ENCODE assay signal across 8 cellular contexts in genomic region chr1:12480748-12481362, GRCh38.
DNase-seq lines count a peak whose midpoint lies in the region; ATAC-seq and TF ChIP-seq lines count a peak whose summit lies in the region.

No MANE protein-coding gene starts in this region.

- peaks cover 73% of the 10 kb centered on the region for H3K4me1 ChIP-seq in PC-3 (ENCODE audit: insufficient read depth, low read length)
- H3K4me1 ChIP-seq in mammary epithelial cell (ENCODE audit: insufficient read depth, low read length) = peaks cover 54% of the 10 kb centered on the region

- in situ Hi-C loops in mammary epithelial cell (cut with MboI; ENCODE audit: low sequenced_read_pairs in 2 of 2) = loop anchor here in 1 of 2 donors (25.0 kb wide), 1 partner anchor 131 kb away; the partner anchor contains the start of gene DHRS3

- no TSS peak for BruUV-seq in PC-3 (replicated peaks; lab: Mats Ljungman, UMichigan)
- no TSS peak for BruUV-seq in mammary epithelial cell (replicated peaks; lab: Mats Ljungman, UMichigan)

- H3K4me2 ChIP-seq in PC-3 (ENCODE audit: low read length) (peak overlapping the region; percentile 23), mammary epithelial cell (ENCODE audit: insufficient read depth, low read depth, low read length) (peak overlapping the region; percentile 17)

- peaks cover 22% of the 10 kb centered on the region for H3F3A ChIP-seq in PC-3 (ENCODE audit: low read length, unreplicated experiment)

- H3K27ac ChIP-seq in PC-3 (ENCODE audit: low read length) (peak overlapping the region; percentile 96), mammary epithelial cell (ENCODE audit: insufficient read depth, low read depth, low read length) (peak overlapping the region; percentile 11)

- H3K9ac ChIP-seq in PC-3 (ENCODE audit: low read length) = peak overlapping the region; percentile 73
- H3K9ac ChIP-seq in mammary epithelial cell (ENCODE audit: insufficient read depth, low read length) = no peak overlapping the region

- no peaks in the 10 kb centered on the region for H4K20me1 ChIP-seq in PC-3 (ENCODE audit: low read length)
- no peaks in the 10 kb centered on the region for H4K20me1 ChIP-seq in mammary epithelial cell (ENCODE audit: insufficient read depth, low read length)

- H3K9me2 ChIP-seq in PC-3 (replicated peaks; ENCODE audit: low read length) = no peaks in the 10 kb centered on the region

- intact Hi-C loops in PC-3 (cut with micrococcal nuclease) = loop anchor here (2.0 to 10.0 kb wide), 2 partner anchors 20 to 166 kb away; no protein-coding TSS in a partner anchor
- intact Hi-C loops in mammary epithelial cell (cut with micrococcal nuclease) = loop anchor here (2.0 kb wide), 1 partner anchor 44 kb away; no protein-coding TSS in a partner anchor

- H3K27me3 ChIP-seq in PC-3 (ENCODE audit: low read length) (no peaks in the 10 kb centered on the region), mammary epithelial cell (ENCODE audit: insufficient read depth, low read length) (no peaks in the 10 kb centered on the region)

- no peak for DNase-seq in activated CD4-positive, CD25-positive, alpha-beta regulatory T cell (lab: John Stamatoyannopoulos, UW)
- peak; percentile 97 for DNase-seq in PC-3
- DNase-seq in mammary epithelial cell = peak; percentile 93
- DNase-seq in mucosa of gallbladder (ENCODE audit: low spot score) = peak; percentile 44
- DNase-seq in NCI-H2081 treated with DMSO at 0.1 percent for 48 hours (lab: John Stamatoyannopoulos, UW) = no peak

- peaks cover 34% of the 10 kb centered on the region for H3K79me2 ChIP-seq in PC-3 (ENCODE audit: low read length)
- H3K79me2 ChIP-seq in mammary epithelial cell (ENCODE audit: insufficient read depth, low read length) = no peaks in the 10 kb centered on the region

- CTCF ChIA-PET in PC-3 (lab: Charles Lee) = no interaction called here
- CTCF ChIA-PET in mammary epithelial cell (lab: Charles Lee; ENCODE audit: low non-redundant PET) = no interaction called here

- no peak overlapping the region for H3K4me3 ChIP-seq in PC-3 (ENCODE audit: low read length)
- H3K4me3 ChIP-seq in mammary epithelial cell (replicated peaks in 1 of 3; ENCODE audit: insufficient read depth in 1 of 3, low read depth in 2 of 3, low read length in 3 of 3) = no peak overlapping the region

- H3K36me3 ChIP-seq in PC-3 (ENCODE audit: low read depth, low read length) (peaks cover 4% of the 10 kb centered on the region; the same call in 1 of the 2 replicates), mammary epithelial cell (ENCODE audit: insufficient read depth, low read length) (no peaks in the 10 kb centered on the region)

- 78% methylated on average over 5 of the region's 5 CpGs for WGBS in mammary epithelial cell (ENCODE audit: low coverage, missing lambda C conversion rate)

- POLR2A ChIA-PET in PC-3 (lab: Charles Lee; ENCODE audit: unreplicated experiment) = interaction anchor here (0.5 to 0.6 kb wide), 3 partner anchors 29 to 137 kb away, joined by 3 to 6 read pairs (median 3); partner anchors contain the start of gene DHRS3

- ATAC-seq in activated CD4-positive, CD25-positive, alpha-beta regulatory T cell treated with anti-CD3 and anti-CD28 coated beads, Interleukin-2, amount 50 U/mL, for 24 hours = peak; percentile 73 to 78
- ATAC-seq in PC-3 = peak; percentile 61
- no peak for ATAC-seq in HG02678 (IDR thresholded peaks at IDR 0.05; ENCODE audit: unreplicated experiment)
- ATAC-seq in GM21825 (IDR thresholded peaks at IDR 0.05; ENCODE audit: unreplicated experiment) = no peak

- TF ChIP-seq CTCF in PC-3 (conservative IDR thresholded peaks at IDR 0.05; ENCODE audit: low read depth, low read length) (no peak), mammary epithelial cell (conservative IDR thresholded peaks at IDR 0.05 in 1 of 2, IDR thresholded peaks at IDR 0.05 in 1 of 2; ENCODE audit: extremely low read depth in 1 of 2, insufficient read depth in 1 of 2, low read depth in 1 of 2, low read length in 2 of 2) (no peak)

- H3K9me3 ChIP-seq in PC-3 (ENCODE audit: low read length) (no peaks in the 10 kb centered on the region), mammary epithelial cell (replicated peaks; ENCODE audit: insufficient read depth, low read length) (no peaks in the 10 kb centered on the region)

- H2AFZ ChIP-seq in PC-3 (ENCODE audit: low read length) (no peak overlapping the region), mammary epithelial cell (ENCODE audit: low read depth, low read length) (no peak overlapping the region)

- dilution Hi-C loops in mammary epithelial cell (cut with HindIII; ENCODE audit: low sequenced_read_pairs) = no loop called here

Comparison
In these comparisons a context has a peak if more than half of its experiments do, and no peak if none do; other contexts are left out.
1. ATAC-seq: peak in activated CD4-positive, CD25-positive, alpha-beta regulatory T cell treated with anti-CD3 and anti-CD28 coated beads, Interleukin-2, amount 50 U/mL, for 24 hours (2 of 2) and PC-3 (single experiment); none in HG02678 (single experiment) and GM21825 (single experiment).
2. DNase-seq: peak in PC-3 (single experiment), mammary epithelial cell (single experiment) and mucosa of gallbladder (single experiment); none in activated CD4-positive, CD25-positive, alpha-beta regulatory T cell (0 of 4) and NCI-H2081 treated with DMSO at 0.1 percent for 48 hours (single experiment).